ENCODE assay signal across 12 cellular contexts in the genomic region with DNA sequence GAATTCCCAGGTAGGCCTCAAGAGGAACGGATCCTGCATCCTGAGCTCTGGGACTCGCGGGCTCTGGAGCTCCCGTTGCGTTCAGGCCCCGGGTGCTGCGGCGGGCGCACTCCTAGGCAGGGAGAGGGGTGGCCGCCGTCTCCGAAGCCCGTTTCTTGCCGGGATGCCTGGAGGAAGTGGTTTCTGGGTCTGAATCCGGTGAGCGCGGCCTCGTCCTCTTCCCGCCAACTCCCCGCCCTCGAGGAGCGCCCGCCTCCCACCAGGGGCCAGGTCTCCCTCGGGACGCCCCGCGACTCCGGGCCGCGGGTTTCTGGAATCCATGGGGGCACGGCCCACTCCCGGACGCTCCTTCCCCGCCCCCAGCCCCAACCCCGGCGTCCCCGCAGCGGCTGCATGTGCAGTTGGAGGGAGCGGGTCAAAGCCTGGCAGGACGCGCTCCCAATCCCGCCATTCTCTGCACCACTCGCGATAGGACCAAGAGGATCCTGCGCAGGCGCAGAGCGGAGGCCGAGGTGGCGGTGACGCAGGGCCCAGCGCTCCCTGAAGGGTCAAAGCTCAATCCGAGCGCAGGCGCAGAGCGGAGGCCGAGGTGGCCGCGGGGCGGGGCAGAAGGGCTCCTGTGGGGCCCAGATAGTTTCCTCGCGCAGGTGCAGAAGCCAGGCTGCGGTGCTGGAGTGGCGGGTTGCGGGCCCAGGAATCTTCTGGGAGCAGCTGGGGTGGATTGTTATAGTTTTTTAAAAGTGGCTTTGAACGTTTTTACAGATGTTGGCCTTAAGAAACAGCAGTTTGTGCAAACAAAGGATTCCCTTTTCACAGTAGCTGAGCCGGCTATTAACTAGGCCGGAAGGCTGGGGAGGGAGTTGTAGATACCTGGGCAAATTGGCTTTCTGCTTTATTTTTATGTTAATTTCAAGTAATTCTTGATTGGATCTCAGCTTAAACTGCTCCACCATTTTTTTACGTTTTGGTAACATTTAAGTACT.
A peak's percentile ranks its signal among the peaks of the same experiment; 100 is the strongest.
DNase-seq lines count a peak whose midpoint lies in the region; ATAC-seq and TF ChIP-seq lines count a peak whose summit lies in the region.
"Had no signal": no experiment of that assay in that cellular context is flagged by ENCODE, and none has a peak within 500 bp of the region (broad histone marks: within the 10 kb centered on the region; RNA-seq: fewer than 3 reads in every experiment).

No MANE protein-coding gene starts in this region.

- no peak overlapping the region for H3K9ac ChIP-seq in neuronal stem cell (ENCODE audit: low read depth, low read length, poor library complexity)

- peak; percentile 80 for DNase-seq in Right ventricle myocardium superior
- no peak for DNase-seq in cardiac septum (ENCODE audit: low spot score)
- DNase-seq in esophagus squamous epithelium (lab: John Stamatoyannopoulos, UW): no peak
- DNase-seq in neuronal stem cell (ENCODE audit: low spot score): no peak
- DNase-seq in ureter (ENCODE audit: low spot score): peak; percentile 48
- no peak for DNase-seq in immature natural killer cell
- DNase-seq in islet precursor cell: no peak
- DNase-seq: activated CD4-positive, alpha-beta T cell treated with anti-CD3 and anti-CD28 coated beads, Interleukin-2, amount 50 U/mL, for 1 hour; T-helper 17 cell had no signal

- peak overlapping the region; percentile 56 for H3K14ac ChIP-seq in neuronal stem cell (ENCODE audit: low read length)

- no peak overlapping the region for H2AFZ ChIP-seq in neuronal stem cell (ENCODE audit: low read length)
- H2AFZ ChIP-seq: hepatocyte had no signal

- H3K4me1 Mint-ChIP-seq in immature natural killer cell: no peaks in the 10 kb centered on the region

- no peak overlapping the region for H3K4me3 Mint-ChIP-seq in immature natural killer cell
- H3K4me3 Mint-ChIP-seq: brain, T-helper 17 cell had no signal

- H3K27me3 ChIP-seq in esophagus squamous epithelium: peaks cover 0 to 8% (median 0%) of the 10 kb centered on the region in 4 donors
- no peaks in the 10 kb centered on the region for H3K27me3 ChIP-seq in neuronal stem cell (ENCODE audit: control insufficient read depth in 3 of 3, insufficient read depth in 3 of 3, low read depth in 1 of 3, low read length in 3 of 3)
- H3K27me3 ChIP-seq: hepatocyte had no signal

- H2BK15ac ChIP-seq in neuronal stem cell (ENCODE audit: low read length): no peak overlapping the region

- no peak overlapping the region for H3K4me2 ChIP-seq in neuronal stem cell (ENCODE audit: insufficient read depth, low read length, poor library complexity, severe bottlenecking)
- H3K4me2 ChIP-seq: hepatocyte had no signal

- H3K27ac ChIP-seq in esophagus squamous epithelium (no peak overlapping the region), neuronal stem cell (replicated peaks; ENCODE audit: low read length) (no peak overlapping the region)
- H3K27ac ChIP-seq: hepatocyte had no signal

- peak overlapping the region; percentile 74 for H3K18ac ChIP-seq in neuronal stem cell (ENCODE audit: low read length)

- H3K79me1 ChIP-seq in neuronal stem cell (ENCODE audit: low read depth, low read length): peaks cover 2% of the 10 kb centered on the region

- peaks cover 0 to 30% (median 12%) of the 10 kb centered on the region in 6 donors for H3K9me3 Mint-ChIP-seq in immature natural killer cell

- 43 to 55% methylated on average over 7 to 9 of the region's 68 CpGs for WGBS in esophagus squamous epithelium, 2 donors
- WGBS in neuronal stem cell (ENCODE audit: extremely low coverage in 2 of 2, insufficient read length in 2 of 2, insufficient replicate concordance in 1 of 2), 2 donors: no CpG with 5 or more reads among the region's 68 CpGs

- peaks cover 0 to 2% (median 2%) of the 10 kb centered on the region in 3 donors for H3K27me3 Mint-ChIP-seq in immature natural killer cell (ENCODE audit: low read depth in 3 of 3)
- H3K27me3 Mint-ChIP-seq: brain had no signal

- peak overlapping the region; percentile 67 for H2AK5ac ChIP-seq in neuronal stem cell (ENCODE audit: low read depth, low read length)

- H2BK12ac ChIP-seq in neuronal stem cell (ENCODE audit: low read length): no peak overlapping the region

- H2BK120ac ChIP-seq in neuronal stem cell (ENCODE audit: low read depth, low read length): no peak overlapping the region

- peak overlapping the region; percentile 19 for H3K4ac ChIP-seq in neuronal stem cell (ENCODE audit: low read length)

- H3K4me3 ChIP-seq in esophagus squamous epithelium (peak overlapping the region in 3 of 4 donors; percentile 27 to 44 (median 30)), neuronal stem cell (ENCODE audit: low read length in 2 of 2) (no peak overlapping the region)
- H3K4me3 ChIP-seq: hepatocyte had no signal

- TF ChIP-seq CTCF in esophagus squamous epithelium (IDR thresholded peaks at IDR 0.05): no peak

- no peak for TF ChIP-seq POLR2A in esophagus squamous epithelium (IDR thresholded peaks at IDR 0.05)

- intact Hi-C loops in Right ventricle myocardium superior (cut with DNase I) (no loop called here), cardiac septum (cut with DNase I) (no loop called here), esophagus squamous epithelium (cut with DNase I) (no loop called here)

- ATAC-seq in Right ventricle myocardium superior (ENCODE audit: poor library complexity): peak; percentile 98
- no peak for ATAC-seq in GM21786 (IDR thresholded peaks at IDR 0.05; ENCODE audit: unreplicated experiment)
- ATAC-seq: T-helper 17 cell had no signal

- H4K8ac ChIP-seq in neuronal stem cell (ENCODE audit: low read depth, low read length): no peak overlapping the region

- no peak overlapping the region for H4K91ac ChIP-seq in neuronal stem cell (ENCODE audit: low read depth, low read length, poor library complexity)

- H3K36me3 Mint-ChIP-seq in immature natural killer cell: peaks cover 0 to 4% (median 0%) of the 10 kb centered on the region in 3 donors
- H3K36me3 Mint-ChIP-seq: brain had no signal

- H3K9me3 ChIP-seq in esophagus squamous epithelium (peaks cover 0 to 8% (median 0%) of the 10 kb centered on the region in 3 donors), neuronal stem cell (replicated peaks in 1 of 2; ENCODE audit: control insufficient read depth in 2 of 2, insufficient read depth in 1 of 2, low read depth in 1 of 2, low read length in 2 of 2) (peaks cover 0 to 9% of the 10 kb centered on the region in 2 donors)

- no peaks in the 10 kb centered on the region for H3K36me3 ChIP-seq in esophagus squamous epithelium
- no peaks in the 10 kb centered on the region for H3K36me3 ChIP-seq in neuronal stem cell (replicated peaks in 1 of 2; ENCODE audit: control insufficient read depth in 2 of 2, insufficient read depth in 2 of 2, low read length in 2 of 2)

- H3K4me1 ChIP-seq in esophagus squamous epithelium (no peaks in the 10 kb centered on the region), neuronal stem cell (ENCODE audit: control insufficient read depth in 2 of 2, insufficient read depth in 1 of 2, low read depth in 1 of 2, low read length in 2 of 2) (no peaks in the 10 kb centered on the region)

- no peak overlapping the region for H2BK5ac ChIP-seq in neuronal stem cell (ENCODE audit: low read length)

- no peak overlapping the region for H3K27ac Mint-ChIP-seq in immature natural killer cell
- H3K27ac Mint-ChIP-seq: brain, T-helper 17 cell had no signal

- no peak overlapping the region for H3K23ac ChIP-seq in neuronal stem cell (ENCODE audit: low read depth, low read length, poor library complexity)

Comparison
In these comparisons a context has a peak if more than half of its experiments do, and no peak if none do; other contexts are left out.
1. DNase-seq: peak in Right ventricle myocardium superior (single experiment) and ureter (single experiment); none in cardiac septum (single experiment), esophagus squamous epithelium (single experiment), neuronal stem cell (single experiment), immature natural killer cell (0 of 3) and islet precursor cell (single experiment).
2. H3K4me3 ChIP-seq: peak in esophagus squamous epithelium (3 of 4); none in neuronal stem cell (0 of 2).